Comparison of ENCODE assay signal across 15 cellular contexts in the genomic region with DNA sequence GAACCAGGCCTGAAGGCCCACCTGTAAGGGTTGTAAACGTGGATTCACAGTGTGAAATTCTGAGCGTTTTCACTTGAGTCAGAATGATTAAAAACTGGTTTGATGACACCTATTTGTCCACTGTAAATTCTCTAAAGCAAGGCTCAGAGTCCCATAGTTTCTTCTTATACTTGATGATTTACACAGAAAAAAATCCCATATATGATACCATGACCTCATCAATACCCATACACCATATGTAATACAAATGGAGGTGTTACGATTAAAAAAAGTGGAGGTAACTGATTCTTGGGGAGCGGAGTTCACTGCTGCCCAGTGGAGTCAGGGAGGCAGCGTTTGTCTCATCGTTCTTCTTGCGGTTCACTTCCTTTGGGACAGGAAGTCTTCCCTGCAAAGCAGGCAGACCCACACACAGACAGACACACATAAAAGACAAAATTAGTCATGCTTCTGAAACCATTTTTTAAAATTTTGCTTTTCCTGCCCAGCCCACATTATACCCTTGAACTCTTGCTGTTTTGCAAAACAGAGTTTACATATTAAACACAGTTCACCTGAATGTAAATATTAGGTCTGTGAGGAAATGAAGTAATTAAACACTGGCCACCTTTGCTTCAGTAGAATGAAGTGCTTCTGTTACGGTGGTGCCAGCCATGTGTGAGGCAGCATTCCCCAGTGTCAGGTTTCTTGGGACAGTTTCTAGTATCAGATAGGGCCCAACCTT. TPM values are rescaled to one million over a fixed set of nuclear protein-coding genes. Genes with fewer than 3 reads are reported as not detected.
DNase-seq lines count a peak whose midpoint lies in the region; ATAC-seq and TF ChIP-seq lines count a peak whose summit lies in the region.
"Had no signal": no experiment of that assay in that cellular context is flagged by ENCODE, and none has a peak within 500 bp of the region (broad histone marks: within the 10 kb centered on the region; RNA-seq: fewer than 3 reads in every experiment).

No MANE protein-coding gene starts in this region.

- TF ChIP-seq CTCF in left lung (IDR thresholded peaks at IDR 0.05) = no peak

- no peak overlapping the region for H3K27ac Mint-ChIP-seq in immature natural killer cell

- H3K9me3 ChIP-seq in left lung = no peaks in the 10 kb centered on the region
- H3K9me3 ChIP-seq: ascending aorta, BLaER1, esophagus muscularis mucosa had no signal

- ATAC-seq in GM19397 (IDR thresholded peaks at IDR 0.05; ENCODE audit: unreplicated experiment) (peak; percentile 55), left lung (peak; percentile 90)

- peaks cover 0 to 4% (median 0%) of the 10 kb centered on the region in 3 donors for H3K27me3 Mint-ChIP-seq in immature natural killer cell (ENCODE audit: low read depth in 3 of 3)

- H3K4me3 ChIP-seq in left lung = no peak overlapping the region
- H3K4me3 ChIP-seq: ascending aorta, BLaER1, esophagus muscularis mucosa had no signal

- H3K9me3 Mint-ChIP-seq in immature natural killer cell = no peaks in the 10 kb centered on the region

- no peaks in the 10 kb centered on the region for H3K4me1 ChIP-seq in left lung

- H3K36me3 ChIP-seq in left lung = peaks cover 0 to 4% of the 10 kb centered on the region in 2 donors

- peaks cover 4 to 10% of the 10 kb centered on the region in 2 donors for H3K4me1 Mint-ChIP-seq in immature natural killer cell

- intact Hi-C loops in left lung (cut with DNase I) = no loop called here

- no peak overlapping the region for H3K4me3 Mint-ChIP-seq in immature natural killer cell

- no peak overlapping the region for H3K27ac ChIP-seq in left lung
- H3K27ac ChIP-seq: ascending aorta, BLaER1, esophagus muscularis mucosa had no signal

- DNase-seq in DMS53 treated with DMSO at 0.1 percent for 48 hours (lab: John Stamatoyannopoulos, UW; ENCODE audit: unreplicated experiment) = peak; percentile 92
- peak; percentile 64 for DNase-seq in NCI-H526 treated with DMSO at 0.1 percent for 48 hours (lab: John Stamatoyannopoulos, UW)
- DNase-seq in left lung = no peak
- DNase-seq in CD1c-positive myeloid dendritic cell (ENCODE audit: extremely low spot score) = no peak
- no peak for DNase-seq in immature natural killer cell
- no peak for DNase-seq in activated CD4-positive, CD25-positive, alpha-beta regulatory T cell treated with anti-CD3 and anti-CD28 coated beads, Interleukin-2, amount 50 U/mL, for 72 hours
- DNase-seq: activated CD4-positive, alpha-beta T cell treated with anti-CD3 and anti-CD28 coated beads for 48 hours; activated effector memory CD4-positive, alpha-beta T cell treated with anti-CD3 and anti-CD28 coated beads, Interleukin-2, amount 50 U/mL, for 16 hours; dermis blood vessel endothelial cell; NCI-H146; SHP77 treated with DMSO at 0.1 percent for 48 hours had no signal

- H3K36me3 Mint-ChIP-seq in immature natural killer cell = peaks cover 0 to 14% (median 11%) of the 10 kb centered on the region in 3 donors

- no peaks in the 10 kb centered on the region for H3K27me3 ChIP-seq in left lung
- H3K27me3 ChIP-seq: ascending aorta, BLaER1, esophagus muscularis mucosa had no signal

RNA-seq across cellular contexts. Expression of gene NREP, which starts 26.2 kb away (rescaled TPM):
- total RNA-seq in left lung = 10 to 100 TPM; 33.9 to 83.3 TPM
- polyA plus RNA-seq in immature natural killer cell = 10 to 100 TPM; 12.5 to 20.2 (median 17.6) TPM

Comparison
In these comparisons a context has a peak if more than half of its experiments do, and no peak if none do; other contexts are left out.
1. DNase-seq: peak in DMS53 treated with DMSO at 0.1 percent for 48 hours (single experiment) and NCI-H526 treated with DMSO at 0.1 percent for 48 hours (single experiment); none in left lung (0 of 2), CD1c-positive myeloid dendritic cell (single experiment), immature natural killer cell (0 of 3) and activated CD4-positive, CD25-positive, alpha-beta regulatory T cell treated with anti-CD3 and anti-CD28 coated beads, Interleukin-2, amount 50 U/mL, for 72 hours (single experiment).